22 cellular contexts compared by ENCODE assay signal in genomic region chr5:33507426-33507825, GRCh38.
DNase-seq lines count a peak whose midpoint lies in the region; ATAC-seq, FAIRE-seq and TF ChIP-seq lines count a peak whose summit lies in the region.
"Had no signal": no experiment of that assay in that cellular context is flagged by ENCODE, and none has a peak within 500 bp of the region (broad histone marks: within the 10 kb centered on the region; RNA-seq: fewer than 3 reads in every experiment).

No MANE protein-coding gene starts in this region.

- no peak overlapping the region for H2BK15ac ChIP-seq in IMR-90 (ENCODE audit: low read depth, low read length)

- whole genome bisulfite sequencing in GM23248 (ENCODE audit: low coverage in 1 of 2, low lambda C conversion rate in 2 of 2, missing lambda C conversion rate in 2 of 2), 2 experiments: 49 to 59% methylated on average over 4 of the region's 4 CpGs
- WGBS in IMR-90 (ENCODE audit: extremely low coverage in 2 of 2, insufficient read length in 1 of 2), 2 experiments: no CpG with 5 or more reads among the region's 4 CpGs

- no TSS peak for BruUV-seq in IMR-90 (replicated peaks; lab: Mats Ljungman, UMichigan)
- no TSS peak for BruUV-seq in PC-3 (replicated peaks; lab: Mats Ljungman, UMichigan)

- no peak overlapping the region for H3K56ac ChIP-seq in IMR-90 (ENCODE audit: extremely low read depth, insufficient read depth, low read length)

- H3K9me3 Mint-ChIP-seq in astrocyte (ENCODE audit: unreplicated experiment): peaks cover 3% of the 10 kb centered on the region
- H3K9me3 Mint-ChIP-seq: CD4-positive, alpha-beta memory T cell had no signal

- H3K4me3 ChIP-seq in GM23248 (no peak overlapping the region), IMR-90 (ENCODE audit: insufficient read depth, low read depth, low read length) (no peak overlapping the region), astrocyte (ENCODE audit: insufficient read depth, low read depth, low read length) (no peak overlapping the region), PC-3 (ENCODE audit: low read length) (no peak overlapping the region), Karpas-422 (ENCODE audit: low read length) (no peak overlapping the region)
- H3K4me3 ChIP-seq: A549 had no signal

- no peak overlapping the region for H3K27ac ChIP-seq in GM23248
- H3K27ac ChIP-seq in IMR-90 (ENCODE audit: insufficient read depth, low read length): no peak overlapping the region
- no peak overlapping the region for H3K27ac ChIP-seq in astrocyte (ENCODE audit: low read depth, low read length)
- no peak overlapping the region for H3K27ac ChIP-seq in PC-3 (ENCODE audit: low read length)
- H3K27ac ChIP-seq in Karpas-422 (ENCODE audit: low read length): no peak overlapping the region
- H3K27ac ChIP-seq: 22Rv1, A549, C4-2B had no signal

- no peaks in the 10 kb centered on the region for H3K79me1 ChIP-seq in IMR-90 (ENCODE audit: low read depth in 1 of 2, low read length in 2 of 2)

- H3K18ac ChIP-seq in IMR-90 (ENCODE audit: low read depth, low read length): no peak overlapping the region

- DNase-seq in Daoy (ENCODE audit: low read depth): peak; percentile 23
- DNase-seq in GM23248: peak; percentile 4
- DNase-seq in IMR-90: peak; percentile 18
- DNase-seq in astrocyte (ENCODE audit: low read depth): peak; percentile 4
- no peak for DNase-seq in PC-3
- no peak for DNase-seq in Karpas-422
- DNase-seq: AML-193; CD4-positive, alpha-beta memory T cell; DMS153; DMS79; GDM1; GOT3; H7; KBM-7 had no signal

- H3K27me3 ChIP-seq in GM23248 (replicated peaks; ENCODE audit: insufficient read depth) (no peaks in the 10 kb centered on the region), IMR-90 (ENCODE audit: control insufficient read depth, insufficient read depth, low read length) (no peaks in the 10 kb centered on the region), astrocyte (ENCODE audit: insufficient read depth, low read length) (no peaks in the 10 kb centered on the region), PC-3 (ENCODE audit: low read length) (no peaks in the 10 kb centered on the region), Karpas-422 (ENCODE audit: low read length) (no peaks in the 10 kb centered on the region)

- no peak overlapping the region for H4K8ac ChIP-seq in IMR-90 (ENCODE audit: low read depth in 2 of 2, low read length in 2 of 2)

- CTCF ChIA-PET in IMR-90 (lab: Yijun Ruan, JAX): no interaction called here
- CTCF ChIA-PET in PC-3 (lab: Charles Lee): no interaction called here

- H4K5ac ChIP-seq in IMR-90 (ENCODE audit: low read depth, low read length): no peak overlapping the region

- H2BK120ac ChIP-seq in IMR-90 (ENCODE audit: low read depth, low read length): no peak overlapping the region

- no peak overlapping the region for H3K27ac Mint-ChIP-seq in astrocyte (ENCODE audit: unreplicated experiment)
- H3K27ac Mint-ChIP-seq: CD4-positive, alpha-beta memory T cell had no signal

- TF ChIP-seq POLR2A in IMR-90 (IDR thresholded peaks at IDR 0.05; ENCODE audit: low read depth, low read length): no peak

- H2BK20ac ChIP-seq in IMR-90 (ENCODE audit: low read depth, low read length): no peak overlapping the region

- no peak overlapping the region for H3K4ac ChIP-seq in IMR-90 (ENCODE audit: low read depth, low read length)

- intact Hi-C loops in IMR-90 (cut with micrococcal nuclease) (no loop called here), PC-3 (cut with micrococcal nuclease) (no loop called here)

- no peaks in the 10 kb centered on the region for H3K79me2 ChIP-seq in GM23248 (ENCODE audit: insufficient read depth)
- H3K79me2 ChIP-seq in astrocyte (ENCODE audit: insufficient read depth, low read length): no peaks in the 10 kb centered on the region
- no peaks in the 10 kb centered on the region for H3K79me2 ChIP-seq in PC-3 (ENCODE audit: low read length)
- no peaks in the 10 kb centered on the region for H3K79me2 ChIP-seq in Karpas-422 (ENCODE audit: low read length)

- H3K23ac ChIP-seq in IMR-90 (ENCODE audit: low read depth, low read length): no peak overlapping the region

- no peak overlapping the region for H2AFZ ChIP-seq in GM23248
- no peak overlapping the region for H2AFZ ChIP-seq in IMR-90 (replicated peaks; ENCODE audit: low read length, poor library complexity)
- no peak overlapping the region for H2AFZ ChIP-seq in astrocyte (ENCODE audit: low read depth, low read length)
- H2AFZ ChIP-seq in PC-3 (ENCODE audit: low read length): no peak overlapping the region
- H2AFZ ChIP-seq in Karpas-422 (ENCODE audit: low read length): no peak overlapping the region

- H3K9me3 ChIP-seq in GM23248 (ENCODE audit: low read depth): no peaks in the 10 kb centered on the region
- no peaks in the 10 kb centered on the region for H3K9me3 ChIP-seq in IMR-90 (ENCODE audit: control insufficient read depth, insufficient read depth, low read length)
- H3K9me3 ChIP-seq in astrocyte (ENCODE audit: insufficient read depth, low read depth, low read length): no peaks in the 10 kb centered on the region
- H3K9me3 ChIP-seq in PC-3 (ENCODE audit: low read length): no peaks in the 10 kb centered on the region
- H3K9me3 ChIP-seq in Karpas-422 (ENCODE audit: low read length): no peaks in the 10 kb centered on the region
- H3K9me3 ChIP-seq: A549 had no signal

- no peak overlapping the region for H4K91ac ChIP-seq in IMR-90 (ENCODE audit: insufficient read depth, low read depth, low read length)

- H2AK5ac ChIP-seq in IMR-90 (ENCODE audit: low read depth, low read length): no peak overlapping the region

- H3K36me3 ChIP-seq in GM23248 (ENCODE audit: low read depth) (no peaks in the 10 kb centered on the region), IMR-90 (ENCODE audit: control insufficient read depth, insufficient read depth, low read length) (no peaks in the 10 kb centered on the region), astrocyte (ENCODE audit: insufficient read depth, low read length) (no peaks in the 10 kb centered on the region), PC-3 (ENCODE audit: low read depth, low read length) (no peaks in the 10 kb centered on the region), Karpas-422 (ENCODE audit: insufficient read depth, low read length) (no peaks in the 10 kb centered on the region)

- H3K4me2 ChIP-seq in GM23248 (ENCODE audit: unreplicated experiment) (no peak overlapping the region), IMR-90 (ENCODE audit: low read depth, low read length) (no peak overlapping the region), astrocyte (ENCODE audit: low read length) (no peak overlapping the region), PC-3 (ENCODE audit: low read length) (no peak overlapping the region), Karpas-422 (ENCODE audit: low read depth, low read length, poor library complexity, severe bottlenecking) (no peak overlapping the region)
- H3K4me2 ChIP-seq: A549 had no signal

- no peaks in the 10 kb centered on the region for H3K27me3 Mint-ChIP-seq in astrocyte (ENCODE audit: low read depth, unreplicated experiment)
- H3K27me3 Mint-ChIP-seq: CD4-positive, alpha-beta memory T cell had no signal

- H3K4me3 Mint-ChIP-seq in astrocyte (ENCODE audit: unreplicated experiment): no peak overlapping the region
- H3K4me3 Mint-ChIP-seq: CD4-positive, alpha-beta memory T cell had no signal

- ATAC-seq in IMR-90 (ENCODE audit: low read depth) (no peak), HG03460 (IDR thresholded peaks at IDR 0.05; ENCODE audit: unreplicated experiment) (no peak), PC-3 (no peak)
- ATAC-seq: A549 had no signal

- dilution Hi-C loops in IMR-90 (cut with HindIII; ENCODE audit: low sequenced_read_pairs, unreplicated experiment): no loop called here

- H3F3A ChIP-seq in GM23248 (ENCODE audit: insufficient read depth) (no peaks in the 10 kb centered on the region), PC-3 (ENCODE audit: low read length, unreplicated experiment) (no peaks in the 10 kb centered on the region)

- POLR2A ChIA-PET in IMR-90 (lab: Charles Lee; ENCODE audit: unreplicated experiment) (no interaction called here), PC-3 (lab: Charles Lee; ENCODE audit: unreplicated experiment) (no interaction called here)

- no peak overlapping the region for H3K14ac ChIP-seq in IMR-90 (replicated peaks; ENCODE audit: low read depth, low read length)

- TF ChIP-seq RAD21 in IMR-90 (IDR thresholded peaks at IDR 0.05; ENCODE audit: low read length): no peak

- peaks cover 7% of the 10 kb centered on the region for H3K4me1 Mint-ChIP-seq in astrocyte (ENCODE audit: low read depth, unreplicated experiment)
- H3K4me1 Mint-ChIP-seq: CD4-positive, alpha-beta memory T cell; IgD-negative memory B cell had no signal

- TF ChIP-seq CTCF in IMR-90 (conservative IDR thresholded peaks at IDR 0.05; ENCODE audit: low read depth, low read length) (no peak), astrocyte (IDR thresholded peaks at IDR 0.05; ENCODE audit: insufficient read depth, low read depth, low read length) (no peak), PC-3 (conservative IDR thresholded peaks at IDR 0.05; ENCODE audit: low read depth, low read length) (no peak)

- H2AK9ac ChIP-seq in IMR-90 (replicated peaks; ENCODE audit: low read depth, low read length, poor library complexity): no peak overlapping the region

- in situ Hi-C loops in GM23248 (cut with MboI): no loop called here
- in situ Hi-C loops in IMR-90 (cut with MboI; ENCODE audit: low sequenced_read_pairs): no loop called here

- H3K9ac ChIP-seq in GM23248 (no peak overlapping the region), IMR-90 (ENCODE audit: low read depth, low read length) (no peak overlapping the region), astrocyte (ENCODE audit: low read length) (no peak overlapping the region), PC-3 (ENCODE audit: low read length) (no peak overlapping the region), Karpas-422 (ENCODE audit: low read length) (no peak overlapping the region)

- no peak for FAIRE-seq in astrocyte (lab: Jason Lieb, UNC)
- FAIRE-seq: A549, GM12892, GM18507, HTR-8/SVneo had no signal

- no peaks in the 10 kb centered on the region for H3K36me3 Mint-ChIP-seq in astrocyte (ENCODE audit: low read depth, unreplicated experiment)
- H3K36me3 Mint-ChIP-seq: CD4-positive, alpha-beta memory T cell had no signal

- no peaks in the 10 kb centered on the region for H3K4me1 ChIP-seq in GM23248 (ENCODE audit: insufficient read depth)
- H3K4me1 ChIP-seq in IMR-90 (ENCODE audit: control insufficient read depth, insufficient read depth, low read length): peaks cover 3% of the 10 kb centered on the region
- no peaks in the 10 kb centered on the region for H3K4me1 ChIP-seq in astrocyte (ENCODE audit: insufficient read depth, low read length)
- H3K4me1 ChIP-seq in PC-3 (ENCODE audit: insufficient read depth, low read length): no peaks in the 10 kb centered on the region
- no peaks in the 10 kb centered on the region for H3K4me1 ChIP-seq in Karpas-422 (ENCODE audit: low read length)
- H3K4me1 ChIP-seq: A549 had no signal

- H3K9me1 ChIP-seq in IMR-90 (ENCODE audit: insufficient read depth, low read length): peaks cover 5% of the 10 kb centered on the region; the same call in 1 of the 2 replicates

- H4K20me1 ChIP-seq in GM23248 (ENCODE audit: insufficient read depth): no peaks in the 10 kb centered on the region
- no peaks in the 10 kb centered on the region for H4K20me1 ChIP-seq in IMR-90 (ENCODE audit: insufficient read depth, low read length)
- H4K20me1 ChIP-seq in astrocyte (ENCODE audit: insufficient read depth, low read length): no peaks in the 10 kb centered on the region
- H4K20me1 ChIP-seq in PC-3 (ENCODE audit: low read length): no peaks in the 10 kb centered on the region
- no peaks in the 10 kb centered on the region for H4K20me1 ChIP-seq in Karpas-422 (ENCODE audit: insufficient read depth, low read depth, low read length)

- no peak overlapping the region for H2BK5ac ChIP-seq in IMR-90 (ENCODE audit: low read depth, low read length, poor library complexity, severe bottlenecking)

- H3K9me2 ChIP-seq in GM23248 (ENCODE audit: insufficient read depth) (no peaks in the 10 kb centered on the region), PC-3 (replicated peaks; ENCODE audit: low read length) (no peaks in the 10 kb centered on the region), Karpas-422 (replicated peaks; ENCODE audit: insufficient read depth, low read length) (no peaks in the 10 kb centered on the region)

Comparison
In these comparisons a context has a peak if more than half of its experiments do, and no peak if none do; other contexts are left out.
1. DNase-seq: peak in Daoy (single experiment), GM23248 (single experiment), IMR-90 (single experiment) and astrocyte (single experiment); none in PC-3 (single experiment) and Karpas-422 (single experiment).